In the genomic region with DNA sequence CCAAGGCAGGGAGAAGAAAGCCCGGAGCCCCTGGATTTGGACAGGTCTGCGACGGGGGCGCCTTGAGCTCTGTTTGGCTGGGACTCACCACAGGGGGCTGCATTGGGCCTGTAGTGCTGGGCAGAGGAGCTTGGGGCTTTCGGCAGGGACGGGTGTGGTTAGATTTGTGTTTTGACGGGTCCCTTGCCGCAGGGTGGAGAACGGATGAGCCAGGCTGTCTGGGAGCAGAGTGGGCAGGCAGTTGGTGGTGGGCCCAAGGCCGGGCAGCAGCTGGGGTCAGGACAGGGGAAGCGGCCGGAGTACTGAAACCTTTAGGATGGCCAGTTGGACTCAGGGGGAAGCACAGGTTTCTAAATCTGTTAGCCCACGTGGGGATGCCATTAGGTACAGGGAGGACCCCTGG, we compare ENCODE assay signal across 14 cellular contexts.
"Had no signal": no experiment of that assay in that cellular context is flagged by ENCODE, and none has a peak within 500 bp of the region (broad histone marks: within the 10 kb centered on the region; RNA-seq: fewer than 3 reads in every experiment).

No MANE protein-coding gene starts in this region.

- H3K4me3 ChIP-seq: adrenal gland, cardiac muscle cell, spleen had no signal

- H3K27ac Mint-ChIP-seq: activated CD4-positive, alpha-beta T cell treated with anti-CD3 and anti-CD28 coated beads, Interleukin-2, amount 10 ng/mL, durations not matched to agents 24 days and 14 days; activated naive CD4-positive, alpha-beta T cell treated with anti-CD3 and anti-CD28 coated beads, Interleukin-2, amount 10 ng/mL, durations not matched to agents 7 days and 5 days had no signal

- DNase-seq: activated CD4-positive, alpha-beta T cell treated with anti-CD3 and anti-CD28 coated beads, Interleukin-2, amount 10 ng/mL, durations not matched to agents 24 days and 14 days; activated CD4-positive, CD25-positive, alpha-beta regulatory T cell; activated CD8-positive, alpha-beta memory T cell treated with anti-CD3 and anti-CD28 coated beads for 24 hours; activated naive CD4-positive, alpha-beta T cell treated with anti-CD3 and anti-CD28 coated beads, Interleukin-2, amount 10 ng/mL, durations not matched to agents 7 days and 5 days; activated T-cell treated with anti-CD3 and anti-CD28 coated beads for 4 hours; hippocampal formation; kidney; left ventricle myocardium superior; sigmoid colon; spleen; SW 1271; tibial artery had no signal

- H3K4me3 Mint-ChIP-seq: activated CD4-positive, alpha-beta T cell treated with anti-CD3 and anti-CD28 coated beads, Interleukin-2, amount 10 ng/mL, durations not matched to agents 24 days and 14 days; activated naive CD4-positive, alpha-beta T cell treated with anti-CD3 and anti-CD28 coated beads, Interleukin-2, amount 10 ng/mL, durations not matched to agents 7 days and 5 days had no signal

- H3K27me3 ChIP-seq: adrenal gland, cardiac muscle cell, sigmoid colon, spleen, tibial artery had no signal

- H3K9me3 ChIP-seq: adrenal gland, sigmoid colon, spleen, tibial artery had no signal

- H3K9me3 Mint-ChIP-seq: activated CD4-positive, alpha-beta T cell treated with anti-CD3 and anti-CD28 coated beads, Interleukin-2, amount 10 ng/mL, durations not matched to agents 24 days and 14 days; activated naive CD4-positive, alpha-beta T cell treated with anti-CD3 and anti-CD28 coated beads, Interleukin-2, amount 10 ng/mL, durations not matched to agents 7 days and 5 days had no signal

- H3K27ac ChIP-seq: cardiac muscle cell had no signal
